ENCODE assay signal across 8 cellular contexts in the genomic region with DNA sequence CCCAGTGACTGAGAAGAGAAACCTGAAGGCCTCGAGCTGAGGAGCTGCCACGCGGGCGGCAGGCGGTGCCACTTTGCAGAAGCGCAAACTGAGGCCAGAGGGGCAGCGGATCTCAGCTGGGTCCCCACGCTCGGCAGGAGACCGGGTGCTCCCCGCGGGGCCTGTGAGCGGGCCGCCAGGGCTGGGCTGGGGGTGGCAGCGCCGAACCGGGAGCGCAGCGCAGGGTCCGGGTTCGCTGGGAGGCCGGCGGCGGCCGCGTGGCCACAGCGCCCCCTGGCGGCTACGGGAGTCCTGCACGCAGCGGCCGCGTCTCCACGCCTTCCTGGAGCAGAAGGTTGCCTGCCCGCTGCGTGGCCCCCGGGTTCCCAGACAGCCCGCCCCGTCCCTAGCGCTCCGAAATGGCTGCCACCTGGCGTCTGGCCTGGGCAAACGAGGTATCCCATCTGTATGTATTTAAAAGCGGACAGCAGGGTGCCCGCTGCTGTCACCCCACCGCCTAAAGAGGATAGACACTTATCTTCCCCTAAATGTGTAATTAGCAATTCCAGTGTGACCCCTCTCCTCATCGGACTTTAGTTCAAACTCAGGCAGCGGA.
A peak's percentile ranks its signal among the peaks of the same experiment; 100 is the strongest.
DNase-seq lines count a peak whose midpoint lies in the region; ATAC-seq and TF ChIP-seq lines count a peak whose summit lies in the region.

No MANE protein-coding gene starts in this region.

- H3K36me3 ChIP-seq in NT2/D1 (ENCODE audit: insufficient read depth, insufficient read length, low read length) (no peaks in the 10 kb centered on the region), esophagus squamous epithelium (no peaks in the 10 kb centered on the region)
- no peaks in the 10 kb centered on the region for H3K36me3 ChIP-seq in naive thymus-derived CD4-positive, alpha-beta T cell (ENCODE audit: control insufficient read depth in 2 of 3, insufficient read depth in 3 of 3, low read length in 3 of 3)

- peak; percentile 31 to 75 (median 71) for DNase-seq in NCI-H1417 (lab: John Stamatoyannopoulos, UW)
- DNase-seq in NCI-H1417 treated with DMSO at 0.1 percent for 48 hours (lab: John Stamatoyannopoulos, UW) = no peak
- peak; percentile 70 for DNase-seq in NT2/D1 (ENCODE audit: low read depth, low spot score)
- DNase-seq in activated T-cell treated with anti-CD3 and anti-CD28 coated beads for 48 hours (ENCODE audit: low read depth) = peak; percentile 74
- DNase-seq in esophagus squamous epithelium (lab: John Stamatoyannopoulos, UW) = no peak
- DNase-seq in naive thymus-derived CD4-positive, alpha-beta T cell = peak in 8 of 9 donors; percentile 13 to 80 (median 56)
- DNase-seq in stimulated activated naive CD8-positive, alpha-beta T cell treated with anti-CD3 and anti-CD28 coated beads, Interleukin-15, amount 100 ng/mL, for 72 hours = peak; percentile 60 to 69

- no peaks in the 10 kb centered on the region for H3K9me3 ChIP-seq in NT2/D1 (ENCODE audit: insufficient read depth, low read length)
- no peaks in the 10 kb centered on the region for H3K9me3 ChIP-seq in esophagus squamous epithelium
- no peaks in the 10 kb centered on the region for H3K9me3 ChIP-seq in naive thymus-derived CD4-positive, alpha-beta T cell (ENCODE audit: control insufficient read depth in 2 of 3, low read length in 3 of 3)

- peaks cover 0 to 24% (median 14%) of the 10 kb centered on the region in 7 donors for H3K4me1 Mint-ChIP-seq in naive thymus-derived CD4-positive, alpha-beta T cell
- peaks cover 20% of the 10 kb centered on the region for H3K4me1 Mint-ChIP-seq in stimulated activated naive CD8-positive, alpha-beta T cell treated with anti-CD3 and anti-CD28 coated beads, Interleukin-15, amount 100 ng/mL, for 72 hours

- H3K4me3 ChIP-seq in NT2/D1 (ENCODE audit: insufficient read length, low read depth) (peak overlapping the region; percentile 31), esophagus squamous epithelium (peak overlapping the region; percentile 12 to 57 (median 30))
- no peak overlapping the region for H3K4me3 ChIP-seq in naive thymus-derived CD4-positive, alpha-beta T cell (ENCODE audit: low read length)

- ATAC-seq in HG03342 (IDR thresholded peaks at IDR 0.05; ENCODE audit: unreplicated experiment) = peak; percentile 60
- peak; percentile 78 for ATAC-seq in naive thymus-derived CD4-positive, alpha-beta T cell
- peak; percentile 76 for ATAC-seq in stimulated activated naive CD8-positive, alpha-beta T cell treated with anti-CD3 and anti-CD28 coated beads, Interleukin-15, amount 100 ng/mL, for 72 hours

- peak; percentile 93 to 97 (median 95) for TF ChIP-seq CTCF in esophagus squamous epithelium (IDR thresholded peaks at IDR 0.05)

- H3K4me1 ChIP-seq in NT2/D1 (ENCODE audit: insufficient read depth, insufficient read length) = peaks cover 15% of the 10 kb centered on the region
- H3K4me1 ChIP-seq in esophagus squamous epithelium = peaks cover 10 to 78% (median 30%) of the 10 kb centered on the region in 3 donors
- H3K4me1 ChIP-seq in naive thymus-derived CD4-positive, alpha-beta T cell (ENCODE audit: control insufficient read depth in 2 of 2, insufficient read depth in 2 of 2, low read length in 2 of 2) = no peaks in the 10 kb centered on the region

- peak overlapping the region in 3 of 4 donors; percentile 7 to 53 (median 24) for H3K27ac ChIP-seq in esophagus squamous epithelium
- no peak overlapping the region for H3K27ac ChIP-seq in naive thymus-derived CD4-positive, alpha-beta T cell (ENCODE audit: low read depth, low read length)

- whole genome bisulfite sequencing in esophagus squamous epithelium, 2 donors = 28 to 62% methylated on average over 7 to 19 of the region's 48 CpGs

- H3K27me3 ChIP-seq in NT2/D1 (ENCODE audit: insufficient read depth, insufficient read length) (peaks cover 12% of the 10 kb centered on the region), esophagus squamous epithelium (peaks cover 0 to 14% (median 0%) of the 10 kb centered on the region in 4 donors)
- H3K27me3 ChIP-seq in naive thymus-derived CD4-positive, alpha-beta T cell (ENCODE audit: control insufficient read depth in 2 of 2, insufficient read depth in 2 of 2, low read length in 2 of 2) = peaks cover 0 to 2% of the 10 kb centered on the region in 2 donors

- POLR2A ChIA-PET in naive thymus-derived CD4-positive, alpha-beta T cell (lab: Charles Lee) = no interaction called here

- H3K9me3 Mint-ChIP-seq in naive thymus-derived CD4-positive, alpha-beta T cell = peaks cover 0 to 4% (median 0%) of the 10 kb centered on the region in 11 donors
- no peaks in the 10 kb centered on the region for H3K9me3 Mint-ChIP-seq in stimulated activated naive CD8-positive, alpha-beta T cell treated with anti-CD3 and anti-CD28 coated beads, Interleukin-15, amount 100 ng/mL, for 72 hours

- peak overlapping the region in 6 of 10 donors; percentile 1 to 61 (median 34) for H3K4me3 Mint-ChIP-seq in naive thymus-derived CD4-positive, alpha-beta T cell
- H3K4me3 Mint-ChIP-seq in stimulated activated naive CD8-positive, alpha-beta T cell treated with anti-CD3 and anti-CD28 coated beads, Interleukin-15, amount 100 ng/mL, for 72 hours = peak overlapping the region in 1 of 2 donors; percentile 22

- peak overlapping the region; percentile 72 for H3K9ac ChIP-seq in NT2/D1 (ENCODE audit: insufficient read length, low read depth)

- H3K36me3 Mint-ChIP-seq in naive thymus-derived CD4-positive, alpha-beta T cell = no peaks in the 10 kb centered on the region

- intact Hi-C loops in esophagus squamous epithelium (cut with DNase I) = loop anchor here (5.0 kb wide), 1 partner anchor 1148 kb away; the partner anchor contains the start of gene CDH11
- intact Hi-C loops in naive thymus-derived CD4-positive, alpha-beta T cell (cut with micrococcal nuclease) = no loop called here

- no peak overlapping the region for H3K27ac Mint-ChIP-seq in naive thymus-derived CD4-positive, alpha-beta T cell
- no peak overlapping the region for H3K27ac Mint-ChIP-seq in stimulated activated naive CD8-positive, alpha-beta T cell treated with anti-CD3 and anti-CD28 coated beads, Interleukin-15, amount 100 ng/mL, for 72 hours

- peaks cover 23 to 46% (median 41%) of the 10 kb centered on the region in 5 donors for H3K27me3 Mint-ChIP-seq in naive thymus-derived CD4-positive, alpha-beta T cell
- H3K27me3 Mint-ChIP-seq in stimulated activated naive CD8-positive, alpha-beta T cell treated with anti-CD3 and anti-CD28 coated beads, Interleukin-15, amount 100 ng/mL, for 72 hours = peaks cover 59% of the 10 kb centered on the region

- CTCF ChIA-PET in naive thymus-derived CD4-positive, alpha-beta T cell (lab: Charles Lee) = no interaction called here

- TF ChIP-seq POLR2A in esophagus squamous epithelium (IDR thresholded peaks at IDR 0.05) = no peak

Comparison
In these comparisons a context has a peak if more than half of its experiments do, and no peak if none do; other contexts are left out.
1. DNase-seq: peak in NCI-H1417 (3 of 3), NT2/D1 (single experiment), activated T-cell treated with anti-CD3 and anti-CD28 coated beads for 48 hours (single experiment), naive thymus-derived CD4-positive, alpha-beta T cell (8 of 9) and stimulated activated naive CD8-positive, alpha-beta T cell treated with anti-CD3 and anti-CD28 coated beads, Interleukin-15, amount 100 ng/mL, for 72 hours (2 of 2); none in NCI-H1417 treated with DMSO at 0.1 percent for 48 hours (single experiment) and esophagus squamous epithelium (single experiment).
2. Peak in every context shown above with its lines, with median percentiles within 50 percentile points of each other: ATAC-seq.